ENCODE assay signal across 22 cellular contexts in the genomic region with DNA sequence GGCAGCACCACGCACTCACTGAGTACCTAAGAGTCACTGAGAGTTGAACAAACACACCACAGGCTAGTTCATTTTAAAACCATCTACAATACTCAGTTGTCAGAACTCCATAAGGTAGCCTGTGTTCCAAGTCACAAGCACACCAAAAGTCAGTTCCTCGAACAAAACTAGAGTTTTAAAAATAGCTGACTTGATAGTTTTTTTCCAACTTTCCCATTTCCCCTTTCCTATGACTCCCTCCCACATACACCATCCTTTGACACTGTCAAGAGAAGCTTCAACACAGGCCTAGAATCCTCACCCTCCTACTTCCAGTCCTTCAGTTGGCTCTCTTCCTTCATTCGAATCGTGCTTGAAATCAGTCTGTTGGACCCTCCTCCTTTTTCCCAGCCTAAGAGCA.
DNase-seq lines count a peak whose midpoint lies in the region; ATAC-seq and TF ChIP-seq lines count a peak whose summit lies in the region.
"Had no signal": no experiment of that assay in that cellular context is flagged by ENCODE, and none has a peak within 500 bp of the region (broad histone marks: within the 10 kb centered on the region; RNA-seq: fewer than 3 reads in every experiment).

No MANE protein-coding gene starts in this region.

- H3K27ac Mint-ChIP-seq in MCF 10A (ENCODE audit: low read depth, unreplicated experiment), result peak overlapping the region; percentile 43
- H3K27ac Mint-ChIP-seq: activated CD8-positive, alpha-beta T cell treated with anti-CD3 and anti-CD28 coated beads, Interleukin-2, amount 10 ng/mL, durations not matched to agents 7 days and 5 days; natural killer cell treated with Interleukin-12 subunit alpha and Interleukin-12 subunit beta and Interleukin-15 and Interleukin-18, amount 100 ng/mL, for 72 hours had no signal

- H3K27me3 Mint-ChIP-seq in MCF 10A (ENCODE audit: insufficient read depth, unreplicated experiment), result no peaks in the 10 kb centered on the region

- dilution Hi-C loops in mammary epithelial cell (cut with HindIII; ENCODE audit: low sequenced_read_pairs), result no loop called here

- no peaks in the 10 kb centered on the region for H3K9me3 Mint-ChIP-seq in MCF 10A (ENCODE audit: unreplicated experiment)
- H3K9me3 Mint-ChIP-seq: natural killer cell treated with Interleukin-12 subunit alpha and Interleukin-12 subunit beta and Interleukin-15 and Interleukin-18, amount 100 ng/mL, for 72 hours had no signal

- no peak overlapping the region for H3K4me2 ChIP-seq in mammary epithelial cell (ENCODE audit: insufficient read depth, low read depth, low read length)

- no peak overlapping the region for H3K9ac ChIP-seq in mammary epithelial cell (ENCODE audit: insufficient read depth, low read length)

- peaks cover 20% of the 10 kb centered on the region for H3K4me1 ChIP-seq in mammary epithelial cell (ENCODE audit: insufficient read depth, low read length)
- H3K4me1 ChIP-seq in gastrocnemius medialis, result peaks cover 38 to 44% of the 10 kb centered on the region in 2 donors
- peaks cover 71% of the 10 kb centered on the region for H3K4me1 ChIP-seq in upper lobe of right lung
- H3K4me1 ChIP-seq: BE2C, Caco-2 had no signal

- H3K4me3 Mint-ChIP-seq in MCF 10A (ENCODE audit: unreplicated experiment), result no peak overlapping the region
- H3K4me3 Mint-ChIP-seq: activated CD8-positive, alpha-beta T cell treated with anti-CD3 and anti-CD28 coated beads, Interleukin-2, amount 10 ng/mL, durations not matched to agents 7 days and 5 days; natural killer cell treated with Interleukin-12 subunit alpha and Interleukin-12 subunit beta and Interleukin-15 and Interleukin-18, amount 100 ng/mL, for 72 hours had no signal

- DNase-seq in MCF 10A (ENCODE audit: unreplicated experiment) (no peak), mammary epithelial cell (no peak), left lobe of liver (ENCODE audit: low spot score) (no peak), gastrocnemius medialis (no peak), upper lobe of right lung (no peak), foreskin fibroblast (no peak), GM13976 (ENCODE audit: low spot score) (no peak)
- DNase-seq in stimulated activated CD4-positive, alpha-beta T cell treated with anti-CD3 and anti-CD28 coated beads, Interleukin-4, amount 100 ng/mL, for 1 hour, result no peak
- DNase-seq: activated CD4-positive, CD25-positive, alpha-beta regulatory T cell; activated CD8-positive, alpha-beta T cell treated with anti-CD3 and anti-CD28 coated beads, Interleukin-2, amount 10 ng/mL, durations not matched to agents 7 days and 5 days; activated T-cell treated with anti-CD3 and anti-CD28 coated beads, Interleukin-2, amount 50 U/mL, for 1 hour; amniotic stem cell; BE2C; Caco-2; caudate nucleus; dorsolateral prefrontal cortex; foreskin melanocyte; kidney; NCI-H1105; NCI-H510A had no signal

- H3K36me3 ChIP-seq in mammary epithelial cell (ENCODE audit: insufficient read depth, low read length) (no peaks in the 10 kb centered on the region), gastrocnemius medialis (no peaks in the 10 kb centered on the region), upper lobe of right lung (no peaks in the 10 kb centered on the region)
- H3K36me3 ChIP-seq: BE2C had no signal

- H3K27me3 ChIP-seq in mammary epithelial cell (ENCODE audit: insufficient read depth, low read length) (no peaks in the 10 kb centered on the region), gastrocnemius medialis (no peaks in the 10 kb centered on the region), upper lobe of right lung (no peaks in the 10 kb centered on the region)
- H3K27me3 ChIP-seq: BE2C, dorsolateral prefrontal cortex had no signal

- H4K20me1 ChIP-seq in mammary epithelial cell (ENCODE audit: insufficient read depth, low read length), result no peaks in the 10 kb centered on the region

- peaks cover 8% of the 10 kb centered on the region for H3K36me3 Mint-ChIP-seq in MCF 10A (ENCODE audit: insufficient read depth, unreplicated experiment)
- H3K36me3 Mint-ChIP-seq: natural killer cell treated with Interleukin-12 subunit alpha and Interleukin-12 subunit beta and Interleukin-15 and Interleukin-18, amount 100 ng/mL, for 72 hours had no signal

- intact Hi-C loops in MCF 10A (cut with micrococcal nuclease) (no loop called here), mammary epithelial cell (cut with micrococcal nuclease) (no loop called here), gastrocnemius medialis (cut with DNase I; ENCODE audit: low total_unique reads) (loop anchor here (5.0 kb wide), 1 partner anchor 107 kb away; the partner anchor contains the start of gene AKIP1), upper lobe of right lung (cut with DNase I) (no loop called here)

- WGBS in mammary epithelial cell (ENCODE audit: low coverage, missing lambda C conversion rate), result 15% methylated on average over 4 of the region's 4 CpGs

- H3K27ac ChIP-seq in mammary epithelial cell (ENCODE audit: insufficient read depth, low read depth, low read length) (no peak overlapping the region), gastrocnemius medialis (peak overlapping the region in 3 of 4 donors; percentile 35 to 49 (median 44)), upper lobe of right lung (no peak overlapping the region)
- H3K27ac ChIP-seq: 22Rv1 had no signal

- peaks cover 37% of the 10 kb centered on the region for H3K4me1 Mint-ChIP-seq in MCF 10A (ENCODE audit: insufficient read depth, unreplicated experiment)

- no peak for TF ChIP-seq POLR2A in gastrocnemius medialis (IDR thresholded peaks at IDR 0.05)

- H3K9me3 ChIP-seq in mammary epithelial cell (replicated peaks; ENCODE audit: insufficient read depth, low read length) (no peaks in the 10 kb centered on the region), gastrocnemius medialis (no peaks in the 10 kb centered on the region), upper lobe of right lung (no peaks in the 10 kb centered on the region)
- H3K9me3 ChIP-seq: BE2C, Caco-2 had no signal

- peaks cover 91% of the 10 kb centered on the region for H3K79me2 ChIP-seq in mammary epithelial cell (ENCODE audit: insufficient read depth, low read length)

- CTCF ChIA-PET in MCF 10A (lab: Yijun Ruan, JAX) (interaction anchor here (0.5 to 1.7 kb wide), 5 partner anchors 17 to 126 kb away, joined by 3 to 7 read pairs (median 3); no protein-coding TSS in a partner anchor), mammary epithelial cell (lab: Charles Lee; ENCODE audit: low non-redundant PET) (no interaction called here)

- BruUV-seq in MCF 10A (replicated peaks; lab: Mats Ljungman, UMichigan) (no TSS peak), mammary epithelial cell (replicated peaks; lab: Mats Ljungman, UMichigan) (no TSS peak)

- POLR2A ChIA-PET in MCF 10A (lab: Yijun Ruan, JAX), result interaction anchor here (0.7 kb wide), 1 partner anchor 174 kb away, joined by 3 read pairs; no protein-coding TSS in a partner anchor

- peak; percentile 13 for ATAC-seq in left lobe of liver
- no peak for ATAC-seq in gastrocnemius medialis
- peak; percentile 32 for ATAC-seq in upper lobe of right lung
- ATAC-seq: activated CD8-positive, alpha-beta T cell treated with anti-CD3 and anti-CD28 coated beads, Interleukin-2, amount 10 ng/mL, durations not matched to agents 7 days and 5 days had no signal

- no peak overlapping the region for H2AFZ ChIP-seq in mammary epithelial cell (ENCODE audit: low read depth, low read length)

- no peak for TF ChIP-seq CTCF in MCF 10A (IDR thresholded peaks at IDR 0.05; ENCODE audit: unreplicated experiment)
- TF ChIP-seq CTCF in mammary epithelial cell (conservative IDR thresholded peaks at IDR 0.05 in 1 of 2, IDR thresholded peaks at IDR 0.05 in 1 of 2; ENCODE audit: extremely low read depth in 1 of 2, insufficient read depth in 1 of 2, low read depth in 1 of 2, low read length in 2 of 2), result no peak
- TF ChIP-seq CTCF in gastrocnemius medialis (IDR thresholded peaks at IDR 0.05 in 4 of 5, conservative IDR thresholded peaks at IDR 0.05 in 1 of 5), result no peak
- no peak for TF ChIP-seq CTCF in upper lobe of right lung (IDR thresholded peaks at IDR 0.05)
- TF ChIP-seq CTCF in foreskin fibroblast (IDR thresholded peaks at IDR 0.05; ENCODE audit: low read depth, low read length), result no peak
- no peak for TF ChIP-seq CTCF in GM13976 (IDR thresholded peaks at IDR 0.05; ENCODE audit: borderline replicate concordance, control extremely low read depth, extremely low read depth, insufficient read depth, missing control alignments)

- no peak overlapping the region for H3K4me3 ChIP-seq in mammary epithelial cell (replicated peaks in 1 of 3; ENCODE audit: insufficient read depth in 1 of 3, low read depth in 2 of 3, low read length in 3 of 3)
- no peak overlapping the region for H3K4me3 ChIP-seq in gastrocnemius medialis
- H3K4me3 ChIP-seq in upper lobe of right lung, result no peak overlapping the region
- H3K4me3 ChIP-seq in foreskin fibroblast (ENCODE audit: low read depth in 1 of 2, low read length in 2 of 2), result no peak overlapping the region

- in situ Hi-C loops in mammary epithelial cell (cut with MboI; ENCODE audit: low sequenced_read_pairs in 2 of 2), result loop anchor here in 1 of 2 donors (10.0 kb wide), 1 partner anchor 110 kb away; no protein-coding TSS in a partner anchor
- in situ Hi-C loops in gastrocnemius medialis (cut with MboI; ENCODE audit: low sequenced_read_pairs in 4 of 4), result loop anchor here in 2 of 4 donors (5.0 to 25.0 kb wide), 2 partner anchors 118 kb away; partner anchors contain the start of genes RPL27A (in 1 of the 2) and TRIM66 (in 1 of the 2)
- in situ Hi-C loops in GM13976 (cut with MboI; ENCODE audit: low sequenced_read_pairs, unreplicated experiment), result no loop called here

Comparison
In these comparisons a context has a peak if more than half of its experiments do, and no peak if none do; other contexts are left out.
1. H3K27ac ChIP-seq: peak in gastrocnemius medialis (3 of 4); none in mammary epithelial cell (single experiment) and upper lobe of right lung (single experiment).
2. ATAC-seq: peak in left lobe of liver (single experiment) and upper lobe of right lung (single experiment); none in gastrocnemius medialis (0 of 2).